Comparison of ENCODE assay signal across 20 cellular contexts in the genomic region with DNA sequence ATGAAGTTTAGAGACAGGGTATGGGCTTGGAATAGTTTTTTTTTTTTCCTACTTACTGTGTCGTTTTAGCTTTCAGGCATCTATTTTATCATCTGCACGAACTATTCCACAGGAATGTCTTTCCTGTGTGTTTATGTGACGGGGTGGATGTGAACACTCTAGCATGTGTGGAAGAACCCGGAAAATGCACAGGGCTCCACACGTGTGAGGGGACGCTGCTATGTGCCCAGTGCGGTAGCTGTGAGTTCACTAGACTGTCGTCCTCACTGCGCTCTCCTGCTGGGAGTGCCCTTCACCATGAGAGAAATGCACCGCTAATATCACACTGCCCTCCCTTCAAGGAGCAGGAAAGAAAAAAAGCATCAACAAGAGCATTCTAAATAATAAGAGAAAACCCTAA.
DNase-seq lines count a peak whose midpoint lies in the region; ATAC-seq and TF ChIP-seq lines count a peak whose summit lies in the region.
"Had no signal": no experiment of that assay in that cellular context is flagged by ENCODE, and none has a peak within 500 bp of the region (broad histone marks: within the 10 kb centered on the region; RNA-seq: fewer than 3 reads in every experiment).

No MANE protein-coding gene starts in this region.

- no peaks in the 10 kb centered on the region for H3K79me1 ChIP-seq in mesendoderm (ENCODE audit: low read length)

- peaks cover 0 to 100% (median 0%) of the 10 kb centered on the region in 11 experiments; a peak in 11 of 22 replicates for H3K27me3 ChIP-seq in BLaER1 treated with 17β-estradiol and CSF1 and Interleukin-3, amounts not matched to agents 10 nM and 100 nM
- no peaks in the 10 kb centered on the region for H3K27me3 ChIP-seq in mesendoderm (ENCODE audit: insufficient read depth, low read length, poor library complexity)
- H3K27me3 ChIP-seq: SJSA1 had no signal

- no peak overlapping the region for H4K8ac ChIP-seq in mesendoderm (ENCODE audit: low read depth, low read length)

- TF ChIP-seq CTCF in choroid plexus epithelial cell (conservative IDR thresholded peaks at IDR 0.05; ENCODE audit: low read depth, low read length), result no peak

- H3K27ac ChIP-seq in BLaER1 treated with 17β-estradiol and CSF1 and Interleukin-3, amounts not matched to agents 10 nM and 100 nM, result no peak overlapping the region; a peak in 1 of 22 replicates
- no peak overlapping the region for H3K27ac ChIP-seq in mesendoderm (ENCODE audit: low read depth, low read length)
- H3K27ac ChIP-seq: HL-60, PC-9 had no signal

- no peak overlapping the region for H2BK15ac ChIP-seq in mesendoderm (replicated peaks; ENCODE audit: low read depth)

- peaks cover 6% of the 10 kb centered on the region for H3K4me1 Mint-ChIP-seq in T-helper 17 cell

- no peak overlapping the region for H2BK5ac ChIP-seq in mesendoderm (ENCODE audit: low read length)

- H3K36me3 ChIP-seq in BLaER1 treated with 17β-estradiol and CSF1 and Interleukin-3, amounts not matched to agents 10 nM and 100 nM, result no peaks in the 10 kb centered on the region
- H3K36me3 ChIP-seq in mesendoderm (ENCODE audit: control insufficient read depth, insufficient read depth, low read length), result no peaks in the 10 kb centered on the region
- H3K36me3 ChIP-seq: SJSA1 had no signal

- H3K4ac ChIP-seq in mesendoderm (ENCODE audit: low read depth, low read length), result no peak overlapping the region

- no peak overlapping the region for H3K9ac ChIP-seq in BLaER1 treated with 17β-estradiol and CSF1 and Interleukin-3, amounts not matched to agents 10 nM and 100 nM
- H3K9ac ChIP-seq in mesendoderm (ENCODE audit: low read length), result no peak overlapping the region

- no peak overlapping the region for H3K18ac ChIP-seq in mesendoderm (ENCODE audit: low read length)

- H3K4me3 ChIP-seq in BLaER1 treated with 17β-estradiol and CSF1 and Interleukin-3, amounts not matched to agents 10 nM and 100 nM, result peak overlapping the region in 1 of 10 experiments; percentile 39; a peak in 2 of 20 replicates
- no peak overlapping the region for H3K4me3 ChIP-seq in choroid plexus epithelial cell (ENCODE audit: low read depth, low read length)
- no peak overlapping the region for H3K4me3 ChIP-seq in mesendoderm (ENCODE audit: low read length)
- H3K4me3 ChIP-seq: PC-9, SJSA1 had no signal

- no peak overlapping the region for H3K23ac ChIP-seq in mesendoderm (ENCODE audit: low read length)

- H4K5ac ChIP-seq in mesendoderm (ENCODE audit: low read length), result no peak overlapping the region

- peak overlapping the region; percentile 41 for H3K27ac Mint-ChIP-seq in T-helper 17 cell
- H3K27ac Mint-ChIP-seq: IgD-negative memory B cell had no signal

- H3K4me1 ChIP-seq in BLaER1 treated with 17β-estradiol and CSF1 and Interleukin-3, amounts not matched to agents 10 nM and 100 nM, result peaks cover 78 to 100% (median 91%) of the 10 kb centered on the region in 10 experiments
- no peaks in the 10 kb centered on the region for H3K4me1 ChIP-seq in mesendoderm (ENCODE audit: control insufficient read depth, low read depth, low read length)
- H3K4me1 ChIP-seq: Caco-2 had no signal

- H3K27me3 Mint-ChIP-seq in T-helper 17 cell, result peaks cover 35% of the 10 kb centered on the region

- H4K20me1 ChIP-seq in BLaER1 treated with 17β-estradiol and CSF1 and Interleukin-3, amounts not matched to agents 10 nM and 100 nM, result peaks cover 0 to 53% (median 0%) of the 10 kb centered on the region in 11 experiments; a peak in 9 of 22 replicates

- no peaks in the 10 kb centered on the region for H3K36me3 Mint-ChIP-seq in T-helper 17 cell (ENCODE audit: low read depth)

- peak overlapping the region; percentile 15 for H3K56ac ChIP-seq in mesendoderm (ENCODE audit: low read length)

- H3K9me3 ChIP-seq in BLaER1 treated with 17β-estradiol and CSF1 and Interleukin-3, amounts not matched to agents 10 nM and 100 nM (replicated peaks in 1 of 11), result peaks cover 5 to 14% (median 9%) of the 10 kb centered on the region in 11 experiments; a peak in 17 of 22 replicates
- no peaks in the 10 kb centered on the region for H3K9me3 ChIP-seq in T-helper 17 cell (ENCODE audit: control insufficient read depth, low read length, poor library complexity, severe bottlenecking)
- H3K9me3 ChIP-seq: SJSA1 had no signal

- WGBS in mesendoderm (ENCODE audit: extremely low coverage, insufficient coverage, low lambda C conversion rate), result no CpG with 5 or more reads among the region's 10 CpGs

- no peak for DNase-seq in T-helper 17 cell
- peak; percentile 91 for DNase-seq in choroid plexus epithelial cell (ENCODE audit: low read depth)
- no peak for DNase-seq in mesendoderm
- no peak for DNase-seq in left cardiac atrium
- no peak for DNase-seq in NCI-H510A treated with DMSO at 0.1 percent for 48 hours (lab: John Stamatoyannopoulos, UW)
- DNase-seq in stimulated activated CD4-positive, alpha-beta T cell treated with anti-CD3 and anti-CD28 coated beads, Interleukin-1b, Interleukin-23, amount 100 ng/mL, for 48 hours, result no peak
- DNase-seq in left colon, result no peak
- DNase-seq: Caco-2, DMS53, HCEC 1CT, MM.1S, NCI-H1105, NCI-H187, NCI-H446 treated with DMSO at 0.1 percent for 48 hours, NCI-H82, PC-9 had no signal

- no peak overlapping the region for H2AK5ac ChIP-seq in mesendoderm (ENCODE audit: low read length)

- no peak overlapping the region for H2BK120ac ChIP-seq in mesendoderm (ENCODE audit: low read depth, low read length)

- H3K79me2 ChIP-seq in mesendoderm (ENCODE audit: control insufficient read depth, insufficient read depth, low read length), result no peaks in the 10 kb centered on the region

- intact Hi-C loops in left cardiac atrium (cut with DNase I) (no loop called here), left colon (cut with DNase I, micrococcal nuclease) (no loop called here)

- H3K4me2 ChIP-seq in BLaER1 treated with 17β-estradiol and CSF1 and Interleukin-3, amounts not matched to agents 10 nM and 100 nM, result peak overlapping the region; percentile 80 to 99 (median 93)
- no peak overlapping the region for H3K4me2 ChIP-seq in mesendoderm (ENCODE audit: low read length)
- H3K4me2 ChIP-seq: PC-9 had no signal

- H3K4me3 Mint-ChIP-seq in T-helper 17 cell, result no peak overlapping the region
- H3K4me3 Mint-ChIP-seq: IgD-negative memory B cell had no signal

- ATAC-seq in T-helper 17 cell (no peak), left cardiac atrium (no peak), left colon (no peak)
